In the genomic region with DNA sequence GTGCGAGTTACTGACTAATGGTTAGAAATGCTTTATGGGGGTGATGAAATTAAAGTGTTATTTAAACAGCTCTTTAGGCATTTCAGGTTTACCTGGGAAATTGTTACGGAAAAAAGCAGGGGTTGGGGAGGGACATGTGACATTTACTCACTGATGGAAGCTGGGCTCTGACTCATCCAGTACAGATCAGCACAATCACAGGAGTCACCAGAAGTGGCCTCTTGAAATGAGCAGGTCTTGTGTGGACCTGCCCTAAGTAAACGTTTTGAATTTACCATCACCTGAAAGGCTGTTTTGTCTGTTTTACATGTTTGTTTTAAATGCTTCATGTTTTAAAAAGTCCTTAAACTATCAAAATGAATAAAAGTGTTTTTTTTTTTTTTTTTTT, we compare ENCODE assay signal across 9 cellular contexts. TPM values are rescaled to one million over a fixed set of nuclear protein-coding genes. Genes with fewer than 3 reads are reported as not detected.
DNase-seq lines count a peak whose midpoint lies in the region; ATAC-seq, FAIRE-seq and TF ChIP-seq lines count a peak whose summit lies in the region.
"Had no signal": no experiment of that assay in that cellular context is flagged by ENCODE, and none has a peak within 500 bp of the region (broad histone marks: within the 10 kb centered on the region; RNA-seq: fewer than 3 reads in every experiment).

No MANE protein-coding gene starts in this region.

- H3K4me3 Mint-ChIP-seq in neural crest cell: peak overlapping the region; percentile 95

- no peaks in the 10 kb centered on the region for H3K9me3 Mint-ChIP-seq in neural crest cell

- FAIRE-seq in bronchial epithelial cell (lab: Jason Lieb, UNC): peak; percentile 90

- H3K27me3 ChIP-seq in bronchial epithelial cell (ENCODE audit: control insufficient read depth, insufficient read depth, low read length): no peaks in the 10 kb centered on the region

- H3K36me3 ChIP-seq in bronchial epithelial cell (ENCODE audit: control insufficient read depth, insufficient read depth, low read length): peaks cover 12% of the 10 kb centered on the region
- H3K36me3 ChIP-seq: neutrophil had no signal

- H3K36me3 Mint-ChIP-seq in neural crest cell (ENCODE audit: low read depth): peaks cover 9% of the 10 kb centered on the region

- no peaks in the 10 kb centered on the region for H3K27me3 Mint-ChIP-seq in neural crest cell (ENCODE audit: low read depth)

- ATAC-seq in GM21619 (IDR thresholded peaks at IDR 0.05; ENCODE audit: unreplicated experiment) (no peak), HG03039 (IDR thresholded peaks at IDR 0.05; ENCODE audit: unreplicated experiment) (no peak), HG03108 (IDR thresholded peaks at IDR 0.05; ENCODE audit: unreplicated experiment) (no peak)

- no peak overlapping the region for H3K4me3 ChIP-seq in bronchial epithelial cell (ENCODE audit: low read depth, low read length)

- TF ChIP-seq CTCF in bronchial epithelial cell (IDR thresholded peaks at IDR 0.05; ENCODE audit: insufficient read depth, low read length, severe bottlenecking) (no peak), neural crest cell (conservative IDR thresholded peaks at IDR 0.05) (no peak)

- DNase-seq in HCEC 1CT: peak; percentile 48
- DNase-seq in NCI-H345 (lab: John Stamatoyannopoulos, UW): peak; percentile 92
- peak; percentile 100 for DNase-seq in bronchial epithelial cell (ENCODE audit: low read depth)
- DNase-seq in neural crest cell (ENCODE audit: low read depth, low spot score): no peak
- DNase-seq in COR-L47 (lab: John Stamatoyannopoulos, UW): no peak

- H3K4me1 Mint-ChIP-seq in neural crest cell: peaks cover 45% of the 10 kb centered on the region

- H3K27ac Mint-ChIP-seq in neural crest cell (ENCODE audit: unreplicated experiment): no peak overlapping the region

RNA-seq across cellular contexts. Expression of a gene that starts 2.3 kb away (rescaled TPM):
- total RNA-seq in bronchial epithelial cell (171 and 200 TPM in 2 replicates), neural crest cell (121 and 124 TPM in 2 replicates)

RNA-seq across cellular contexts. Expression of a gene that starts 27.8 kb away (rescaled TPM):
- 0.26 and 1.0 TPM in 2 replicates for total RNA-seq in bronchial epithelial cell
- 2.7 TPM in 2 replicates for total RNA-seq in neural crest cell

Comparison
In these comparisons a context has a peak if more than half of its experiments do, and no peak if none do; other contexts are left out.
1. DNase-seq: peak in HCEC 1CT (single experiment), NCI-H345 (single experiment) and bronchial epithelial cell (single experiment); none in neural crest cell (single experiment) and COR-L47 (single experiment).